ENCODE assay signal across 8 cellular contexts in the genomic region with DNA sequence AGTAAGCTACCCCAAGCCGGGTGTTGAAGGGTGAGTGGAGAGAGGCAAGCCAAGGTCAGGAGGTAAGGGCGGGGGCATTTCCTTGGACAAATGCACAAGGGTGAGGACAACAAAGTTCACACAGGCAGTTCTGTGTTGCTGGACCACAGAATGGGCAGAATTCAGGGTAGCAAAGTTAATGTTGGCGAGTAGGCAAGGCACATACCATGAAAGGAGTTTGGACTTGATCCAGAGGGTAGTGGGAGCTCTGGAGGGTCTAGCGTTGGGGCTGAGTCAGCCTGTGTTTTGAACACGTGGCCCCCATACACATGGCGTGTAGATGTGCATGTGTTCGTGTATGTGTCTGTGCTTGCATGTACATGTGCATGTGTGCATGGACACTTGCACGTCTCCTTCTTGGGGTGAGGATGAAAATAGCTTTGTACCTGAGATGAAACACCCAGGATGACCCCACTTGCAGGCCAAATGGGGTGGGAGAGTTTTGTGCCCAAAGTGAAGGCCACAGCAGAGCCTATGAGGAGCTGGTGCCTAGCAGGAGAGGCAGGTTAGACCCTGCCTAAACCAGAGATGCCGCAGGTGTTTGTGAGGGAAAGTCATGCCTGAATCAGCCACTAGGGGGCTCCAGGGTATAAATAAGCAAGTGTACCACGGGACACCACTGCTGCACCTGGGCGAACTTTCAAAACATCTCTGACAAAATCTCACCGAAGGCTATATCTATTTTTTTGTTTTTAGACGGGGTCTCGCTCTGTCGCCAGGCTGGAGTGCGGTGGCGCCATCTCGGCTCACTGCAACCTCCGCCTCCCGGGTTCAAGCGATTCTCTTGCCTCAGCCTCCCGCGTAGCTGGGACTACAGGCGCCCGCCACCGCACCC. TPM values are rescaled to one million over a fixed set of nuclear protein-coding genes. Genes with fewer than 3 reads are reported as not detected.
DNase-seq lines count a peak whose midpoint lies in the region; ATAC-seq and TF ChIP-seq lines count a peak whose summit lies in the region.

No MANE protein-coding gene starts in this region.

- no peak for TF ChIP-seq POLR2A in prostate gland (IDR thresholded peaks at IDR 0.05)

- 64% methylated on average over 26 of the region's 26 CpGs for WGBS in prostate gland

- peaks cover 3% of the 10 kb centered on the region for H3K36me3 Mint-ChIP-seq in activated naive CD4-positive, alpha-beta T cell treated with anti-CD3 and anti-CD28 coated beads, Interleukin-2, amount 10 ng/mL, durations not matched to agents 7 days and 5 days

- no peaks in the 10 kb centered on the region for H3K9me3 Mint-ChIP-seq in activated naive CD4-positive, alpha-beta T cell treated with anti-CD3 and anti-CD28 coated beads, Interleukin-2, amount 10 ng/mL, durations not matched to agents 7 days and 5 days

- H3K4me1 ChIP-seq in prostate gland (replicated peaks) = no peaks in the 10 kb centered on the region

- no peak overlapping the region for H3K4me3 Mint-ChIP-seq in activated naive CD4-positive, alpha-beta T cell treated with anti-CD3 and anti-CD28 coated beads, Interleukin-2, amount 10 ng/mL, durations not matched to agents 7 days and 5 days

- no peak overlapping the region for H3K27ac Mint-ChIP-seq in activated naive CD4-positive, alpha-beta T cell treated with anti-CD3 and anti-CD28 coated beads, Interleukin-2, amount 10 ng/mL, durations not matched to agents 7 days and 5 days

- H3K4me1 Mint-ChIP-seq in activated naive CD4-positive, alpha-beta T cell treated with anti-CD3 and anti-CD28 coated beads, Interleukin-2, amount 10 ng/mL, durations not matched to agents 7 days and 5 days = peaks cover 37% of the 10 kb centered on the region

- ATAC-seq in GM18907 (IDR thresholded peaks at IDR 0.05; ENCODE audit: unreplicated experiment) = peak; percentile 44
- no peak for ATAC-seq in HG02852 (IDR thresholded peaks at IDR 0.05; ENCODE audit: unreplicated experiment)

- H3K27ac ChIP-seq in prostate gland = no peak overlapping the region

- H3K36me3 ChIP-seq in MG63 = no peaks in the 10 kb centered on the region; the same call in 1 of the 2 replicates
- H3K36me3 ChIP-seq in prostate gland = no peaks in the 10 kb centered on the region

- TF ChIP-seq CTCF in AG09319 (IDR thresholded peaks at IDR 0.05; ENCODE audit: low read depth, low read length) (peak; percentile 80), prostate gland (IDR thresholded peaks at IDR 0.05) (peak; percentile 90 to 93 (median 91))

- H3K4me3 ChIP-seq in MG63 (no peak overlapping the region), prostate gland (no peak overlapping the region)

- H3K9me3 ChIP-seq in MG63 (no peaks in the 10 kb centered on the region), prostate gland (no peaks in the 10 kb centered on the region)

- H3K27me3 ChIP-seq in MG63 = no peaks in the 10 kb centered on the region
- H3K27me3 ChIP-seq in prostate gland (replicated peaks; ENCODE audit: insufficient read depth) = no peaks in the 10 kb centered on the region

- peaks cover 12% of the 10 kb centered on the region for H3K27me3 Mint-ChIP-seq in activated naive CD4-positive, alpha-beta T cell treated with anti-CD3 and anti-CD28 coated beads, Interleukin-2, amount 10 ng/mL, durations not matched to agents 7 days and 5 days

- intact Hi-C loops in head of caudate nucleus (cut with DNase I) = loop anchor here (5.0 to 10.0 kb wide), 2 partner anchors 158 to 190 kb away; a partner anchor contains a TSS
- intact Hi-C loops in prostate gland (cut with DNase I) = loop anchor here (5.0 to 10.0 kb wide), 3 partner anchors 150 to 478 kb away; a partner anchor contains a TSS

- DNase-seq in AG09319 (ENCODE audit: extremely low read depth, low read depth) = no peak
- DNase-seq in MG63 = peak; percentile 59
- peak; percentile 78 for DNase-seq in SKM-1 (lab: John Stamatoyannopoulos, UW; ENCODE audit: unreplicated experiment)
- peak; percentile 91 for DNase-seq in activated naive CD4-positive, alpha-beta T cell treated with anti-CD3 and anti-CD28 coated beads, Interleukin-2, amount 10 ng/mL, durations not matched to agents 7 days and 5 days
- peak; percentile 50 to 94 (median 80) for DNase-seq in head of caudate nucleus
- DNase-seq in prostate gland (ENCODE audit: low spot score) = peak; percentile 85

- CTCF ChIA-PET in activated naive CD4-positive, alpha-beta T cell treated with anti-CD3 and anti-CD28 coated beads, Interleukin-2, amount 10 ng/mL, durations not matched to agents 7 days and 5 days (lab: Charles Lee) = interaction anchor here (0.9 to 3.7 kb wide), 21 partner anchors 8 to 475 kb away, joined by 3 to 54 read pairs (median 3); a partner anchor contains a TSS

RNA-seq across cellular contexts. Expression of a gene that starts 21.8 kb away (rescaled TPM):
- total RNA-seq in MG63 (2014; rRNA removed; shearing (Covaris generic); ENCODE audit: low replicate concordance) = 1.3 and 3.3 TPM in 2 replicates
- 10 to 100 TPM; 27.4 to 30.9 TPM for total RNA-seq in prostate gland
